1 cellular context compared by ENCODE assay signal in genomic region chr6:563863-564262, GRCh38.
TF ChIP-seq lines count a peak whose summit lies in the region.

No MANE protein-coding gene starts in this region.

TF ChIP-seq in IMR-90, 13 proteins besides CTCF, POLR2A, EP300 and RAD21:
- TF ChIP-seq MAZ (IDR thresholded peaks at IDR 0.05; ENCODE audit: borderline replicate concordance, low read depth, low read length) (no peak), ELK1 (IDR thresholded peaks at IDR 0.05; ENCODE audit: borderline replicate concordance, low read depth, low read length) (no peak), CEBPB (IDR thresholded peaks at IDR 0.05; ENCODE audit: low read depth, low read length) (peak; percentile 75), SMC3 (IDR thresholded peaks at IDR 0.05; ENCODE audit: low read depth, low read length) (no peak)
